ENCODE assay signal across 10 cellular contexts in genomic region chr1:62746809-62747138, GRCh38. TPM values are rescaled to one million over a fixed set of nuclear protein-coding genes. Genes with fewer than 3 reads are reported as not detected.
A peak's percentile ranks its signal among the peaks of the same experiment; 100 is the strongest.
DNase-seq lines count a peak whose midpoint lies in the region; ATAC-seq and TF ChIP-seq lines count a peak whose summit lies in the region.
"Had no signal": no experiment of that assay in that cellular context is flagged by ENCODE, and none has a peak within 500 bp of the region (broad histone marks: within the 10 kb centered on the region; RNA-seq: fewer than 3 reads in every experiment).

No MANE protein-coding gene starts in this region.

- no peaks in the 10 kb centered on the region for H3K36me3 Mint-ChIP-seq in natural killer cell
- no peaks in the 10 kb centered on the region for H3K36me3 Mint-ChIP-seq in natural killer cell treated with Interleukin-12 subunit alpha and Interleukin-12 subunit beta and Interleukin-15 and Interleukin-18, amount 100 ng/mL, for 72 hours
- H3K36me3 Mint-ChIP-seq in activated CD4-positive, alpha-beta T cell treated with anti-CD3 and anti-CD28 coated beads, Interleukin-2, amount 10 ng/mL, durations not matched to agents 7 days and 5 days (ENCODE audit: low read depth): no peaks in the 10 kb centered on the region
- H3K36me3 Mint-ChIP-seq: IgD-negative memory B cell had no signal

- H3K27me3 Mint-ChIP-seq in natural killer cell (ENCODE audit: low read depth in 2 of 2): peaks cover 0 to 22% of the 10 kb centered on the region in 2 donors
- peaks cover 12 to 23% of the 10 kb centered on the region in 2 donors for H3K27me3 Mint-ChIP-seq in natural killer cell treated with Interleukin-12 subunit alpha and Interleukin-12 subunit beta and Interleukin-15 and Interleukin-18, amount 100 ng/mL, for 72 hours
- H3K27me3 Mint-ChIP-seq in activated CD4-positive, alpha-beta T cell treated with anti-CD3 and anti-CD28 coated beads, Interleukin-2, amount 10 ng/mL, durations not matched to agents 7 days and 5 days: peaks cover 22% of the 10 kb centered on the region

- H3K9ac ChIP-seq in endocrine pancreas (ENCODE audit: control insufficient read depth, insufficient read depth, low read length): no peak overlapping the region

- TF ChIP-seq CTCF in natural killer cell (IDR thresholded peaks at IDR 0.05) (peak; percentile 11), Panc1 (IDR thresholded peaks at IDR 0.05) (peak; percentile 39; the same call in 1 of the 2 replicates)

- in situ Hi-C loops in Panc1 (cut with HindIII; ENCODE audit: low pct_unique_long_range_greater_than_20kb, low sequenced_read_pairs): no loop called here

- no peaks in the 10 kb centered on the region for H3K9me3 Mint-ChIP-seq in natural killer cell
- no peaks in the 10 kb centered on the region for H3K9me3 Mint-ChIP-seq in natural killer cell treated with Interleukin-12 subunit alpha and Interleukin-12 subunit beta and Interleukin-15 and Interleukin-18, amount 100 ng/mL, for 72 hours
- no peaks in the 10 kb centered on the region for H3K9me3 Mint-ChIP-seq in activated CD4-positive, alpha-beta T cell treated with anti-CD3 and anti-CD28 coated beads, Interleukin-2, amount 10 ng/mL, durations not matched to agents 7 days and 5 days
- H3K9me3 Mint-ChIP-seq: IgD-negative memory B cell had no signal

- CTCF ChIA-PET in Panc1 (lab: Charles Lee): interaction anchor here (1.0 to 1.7 kb wide), 4 partner anchors 11 to 239 kb away, joined by 3 to 7 read pairs (median 6); no protein-coding TSS in a partner anchor
- CTCF ChIA-PET in activated CD4-positive, alpha-beta T cell treated with anti-CD3 and anti-CD28 coated beads, Interleukin-2, amount 10 ng/mL, durations not matched to agents 7 days and 5 days (lab: Charles Lee): interaction anchor here (0.6 to 1.2 kb wide), 4 partner anchors 30 to 613 kb away, joined by 3 read pairs; no protein-coding TSS in a partner anchor

- no peaks in the 10 kb centered on the region for H3K36me3 ChIP-seq in Panc1 (ENCODE audit: control insufficient read depth, insufficient read depth, low read length)
- no peaks in the 10 kb centered on the region for H3K36me3 ChIP-seq in endocrine pancreas (ENCODE audit: control insufficient read depth, insufficient read depth, low read length)

- no peaks in the 10 kb centered on the region for H3K9me3 ChIP-seq in Panc1 (ENCODE audit: control insufficient read depth, insufficient read depth, low read depth, low read length)
- H3K9me3 ChIP-seq in endocrine pancreas (ENCODE audit: control insufficient read depth, low read length): no peaks in the 10 kb centered on the region

- no TSS peak for BruUV-seq in Panc1 (replicated peaks; lab: Mats Ljungman, UMichigan)

- H3K27ac ChIP-seq in Panc1 (ENCODE audit: low read length): no peak overlapping the region

- no peak overlapping the region for H3K27ac Mint-ChIP-seq in natural killer cell
- H3K27ac Mint-ChIP-seq in natural killer cell treated with Interleukin-12 subunit alpha and Interleukin-12 subunit beta and Interleukin-15 and Interleukin-18, amount 100 ng/mL, for 72 hours: no peak overlapping the region
- H3K27ac Mint-ChIP-seq in activated CD4-positive, alpha-beta T cell treated with anti-CD3 and anti-CD28 coated beads, Interleukin-2, amount 10 ng/mL, durations not matched to agents 7 days and 5 days: no peak overlapping the region
- H3K27ac Mint-ChIP-seq: IgD-negative memory B cell had no signal

- no peak for DNase-seq in natural killer cell
- no peak for DNase-seq in natural killer cell treated with Interleukin-12 subunit alpha and Interleukin-12 subunit beta and Interleukin-15 and Interleukin-18, amount 100 ng/mL, for 72 hours (ENCODE audit: low spot score)
- no peak for DNase-seq in Panc1 (ENCODE audit: low read depth, low spot score)
- no peak for DNase-seq in NCI-H446 (lab: John Stamatoyannopoulos, UW)
- DNase-seq in activated CD4-positive, CD25-positive, alpha-beta regulatory T cell treated with anti-CD3 and anti-CD28 coated beads, Interleukin-2, amount 50 U/mL, for 72 hours: no peak
- DNase-seq in activated CD4-positive, alpha-beta T cell treated with anti-CD3 and anti-CD28 coated beads, Interleukin-2, amount 10 ng/mL, durations not matched to agents 7 days and 5 days: no peak
- DNase-seq: NCI-H187 treated with DMSO at 0.1 percent for 48 hours had no signal

- no peaks in the 10 kb centered on the region for H3K4me1 Mint-ChIP-seq in natural killer cell
- H3K4me1 Mint-ChIP-seq in natural killer cell treated with Interleukin-12 subunit alpha and Interleukin-12 subunit beta and Interleukin-15 and Interleukin-18, amount 100 ng/mL, for 72 hours (ENCODE audit: low read depth in 2 of 2): no peaks in the 10 kb centered on the region
- H3K4me1 Mint-ChIP-seq in activated CD4-positive, alpha-beta T cell treated with anti-CD3 and anti-CD28 coated beads, Interleukin-2, amount 10 ng/mL, durations not matched to agents 7 days and 5 days: no peaks in the 10 kb centered on the region

- H3K4me3 Mint-ChIP-seq in natural killer cell: no peak overlapping the region
- no peak overlapping the region for H3K4me3 Mint-ChIP-seq in natural killer cell treated with Interleukin-12 subunit alpha and Interleukin-12 subunit beta and Interleukin-15 and Interleukin-18, amount 100 ng/mL, for 72 hours
- H3K4me3 Mint-ChIP-seq in activated CD4-positive, alpha-beta T cell treated with anti-CD3 and anti-CD28 coated beads, Interleukin-2, amount 10 ng/mL, durations not matched to agents 7 days and 5 days: no peak overlapping the region
- H3K4me3 Mint-ChIP-seq: IgD-negative memory B cell had no signal

- H3K27me3 ChIP-seq in Panc1 (ENCODE audit: control insufficient read depth, insufficient read depth, low read length): no peaks in the 10 kb centered on the region; the same call in 1 of the 2 replicates
- H3K27me3 ChIP-seq in endocrine pancreas (ENCODE audit: control insufficient read depth, insufficient read depth, low read length): no peaks in the 10 kb centered on the region

- H3K4me1 ChIP-seq in Panc1 (ENCODE audit: control insufficient read depth, insufficient read depth, low read length) (no peaks in the 10 kb centered on the region), endocrine pancreas (ENCODE audit: control insufficient read depth, insufficient read depth, low read length) (peaks cover 4% of the 10 kb centered on the region)

- intact Hi-C loops in natural killer cell (cut with micrococcal nuclease): loop anchor here (2.0 to 5.0 kb wide), 2 partner anchors 354 to 664 kb away; no protein-coding TSS in a partner anchor
- intact Hi-C loops in Panc1 (cut with micrococcal nuclease; ENCODE audit: unreplicated experiment): loop anchor here (1.0 kb wide), 1 partner anchor 216 kb away; no protein-coding TSS in a partner anchor

- POLR2A ChIA-PET in Panc1 (lab: Charles Lee): interaction anchor here (0.6 kb wide), 1 partner anchor 254 kb away, joined by 3 read pairs; no protein-coding TSS in a partner anchor
- POLR2A ChIA-PET in activated CD4-positive, alpha-beta T cell treated with anti-CD3 and anti-CD28 coated beads, Interleukin-2, amount 10 ng/mL, durations not matched to agents 7 days and 5 days (lab: Charles Lee): no interaction called here

- H3K4me3 ChIP-seq in Panc1 (ENCODE audit: low read depth in 2 of 2, low read length in 2 of 2) (no peak overlapping the region), endocrine pancreas (ENCODE audit: control insufficient read depth, insufficient read depth, low read length) (peak overlapping the region; percentile 74)

- ATAC-seq in natural killer cell (no peak), Panc1 (no peak), GM19397 (IDR thresholded peaks at IDR 0.05; ENCODE audit: unreplicated experiment) (no peak)
- ATAC-seq in natural killer cell treated with Interleukin-12 subunit alpha and Interleukin-12 subunit beta and Interleukin-15 and Interleukin-18, amount 100 ng/mL, for 72 hours: no peak

RNA-seq across cellular contexts. Expression of gene ATG4C, which starts 37.2 kb away (rescaled TPM):
- 1 to 10 TPM; 4.8 to 9.7 (median 6.3) TPM for total RNA-seq in natural killer cell
- 10 to 100 TPM in 1 of 2 donors, 1 to 10 TPM in 1; 9.2 to 10.6 TPM for total RNA-seq in natural killer cell treated with Interleukin-12 subunit alpha and Interleukin-12 subunit beta and Interleukin-15 and Interleukin-18, amount 100 ng/mL, for 72 hours
- total RNA-seq in Panc1 (2021; ENCODE audit: unreplicated experiment): 6.5 TPM
- 7.5 TPM for polyA plus RNA-seq in Panc1 (2012; ENCODE audit: insufficient read length)
- 10 to 100 TPM; 12.1 to 16.4 TPM for total RNA-seq in activated CD4-positive, alpha-beta T cell treated with anti-CD3 and anti-CD28 coated beads, Interleukin-2, amount 10 ng/mL, durations not matched to agents 7 days and 5 days

RNA-seq across cellular contexts. Expression of gene DOCK7, which starts 58.6 kb away (rescaled TPM):
- total RNA-seq in natural killer cell (10 to 100 TPM in 1 of 3 donors, 1 to 10 TPM in 2; 4.3 to 13.1 (median 6.0) TPM), Panc1 (2021; ENCODE audit: unreplicated experiment) (57.2 TPM)
- 10 to 100 TPM; 11.5 to 11.8 TPM for total RNA-seq in natural killer cell treated with Interleukin-12 subunit alpha and Interleukin-12 subunit beta and Interleukin-15 and Interleukin-18, amount 100 ng/mL, for 72 hours
- polyA plus RNA-seq in Panc1 (2012; ENCODE audit: insufficient read length): 29.7 TPM
- 1 to 10 TPM; 5.0 to 7.5 TPM for total RNA-seq in activated CD4-positive, alpha-beta T cell treated with anti-CD3 and anti-CD28 coated beads, Interleukin-2, amount 10 ng/mL, durations not matched to agents 7 days and 5 days
